Comparison of ENCODE assay signal across 1 cellular context in the genomic region with DNA sequence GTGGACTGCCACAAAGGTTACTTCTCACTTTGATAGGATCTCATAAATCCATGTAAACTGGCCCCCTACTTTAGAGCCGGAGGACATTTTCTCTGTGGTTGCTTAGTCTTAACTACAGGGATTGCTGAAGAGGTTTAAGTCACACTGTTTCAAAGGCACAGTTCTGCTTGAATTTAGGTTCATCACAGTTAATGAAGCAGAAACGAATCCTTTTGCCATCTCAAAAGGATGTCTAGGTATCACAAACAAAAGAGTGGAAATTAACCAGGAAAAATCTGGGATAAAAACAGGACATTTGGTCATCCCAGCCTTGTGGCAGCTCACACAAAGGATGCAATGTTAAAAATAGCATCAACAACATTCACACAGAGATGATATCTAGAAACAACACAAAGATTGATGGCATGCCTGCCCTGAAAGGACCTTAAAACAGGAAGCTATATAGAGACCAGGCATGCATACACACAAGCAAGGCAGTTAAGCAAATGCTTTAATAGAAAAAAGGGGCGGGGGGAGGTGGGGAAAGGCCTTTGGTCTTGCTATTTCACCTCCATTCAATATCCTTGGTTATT.
TF ChIP-seq lines count a peak whose summit lies in the region.

No MANE protein-coding gene starts in this region.

TF ChIP-seq in HEK293, 187 proteins besides CTCF, POLR2A, EP300 and RAD21 (continued from another document):
- TF ChIP-seq, protein P1, sequence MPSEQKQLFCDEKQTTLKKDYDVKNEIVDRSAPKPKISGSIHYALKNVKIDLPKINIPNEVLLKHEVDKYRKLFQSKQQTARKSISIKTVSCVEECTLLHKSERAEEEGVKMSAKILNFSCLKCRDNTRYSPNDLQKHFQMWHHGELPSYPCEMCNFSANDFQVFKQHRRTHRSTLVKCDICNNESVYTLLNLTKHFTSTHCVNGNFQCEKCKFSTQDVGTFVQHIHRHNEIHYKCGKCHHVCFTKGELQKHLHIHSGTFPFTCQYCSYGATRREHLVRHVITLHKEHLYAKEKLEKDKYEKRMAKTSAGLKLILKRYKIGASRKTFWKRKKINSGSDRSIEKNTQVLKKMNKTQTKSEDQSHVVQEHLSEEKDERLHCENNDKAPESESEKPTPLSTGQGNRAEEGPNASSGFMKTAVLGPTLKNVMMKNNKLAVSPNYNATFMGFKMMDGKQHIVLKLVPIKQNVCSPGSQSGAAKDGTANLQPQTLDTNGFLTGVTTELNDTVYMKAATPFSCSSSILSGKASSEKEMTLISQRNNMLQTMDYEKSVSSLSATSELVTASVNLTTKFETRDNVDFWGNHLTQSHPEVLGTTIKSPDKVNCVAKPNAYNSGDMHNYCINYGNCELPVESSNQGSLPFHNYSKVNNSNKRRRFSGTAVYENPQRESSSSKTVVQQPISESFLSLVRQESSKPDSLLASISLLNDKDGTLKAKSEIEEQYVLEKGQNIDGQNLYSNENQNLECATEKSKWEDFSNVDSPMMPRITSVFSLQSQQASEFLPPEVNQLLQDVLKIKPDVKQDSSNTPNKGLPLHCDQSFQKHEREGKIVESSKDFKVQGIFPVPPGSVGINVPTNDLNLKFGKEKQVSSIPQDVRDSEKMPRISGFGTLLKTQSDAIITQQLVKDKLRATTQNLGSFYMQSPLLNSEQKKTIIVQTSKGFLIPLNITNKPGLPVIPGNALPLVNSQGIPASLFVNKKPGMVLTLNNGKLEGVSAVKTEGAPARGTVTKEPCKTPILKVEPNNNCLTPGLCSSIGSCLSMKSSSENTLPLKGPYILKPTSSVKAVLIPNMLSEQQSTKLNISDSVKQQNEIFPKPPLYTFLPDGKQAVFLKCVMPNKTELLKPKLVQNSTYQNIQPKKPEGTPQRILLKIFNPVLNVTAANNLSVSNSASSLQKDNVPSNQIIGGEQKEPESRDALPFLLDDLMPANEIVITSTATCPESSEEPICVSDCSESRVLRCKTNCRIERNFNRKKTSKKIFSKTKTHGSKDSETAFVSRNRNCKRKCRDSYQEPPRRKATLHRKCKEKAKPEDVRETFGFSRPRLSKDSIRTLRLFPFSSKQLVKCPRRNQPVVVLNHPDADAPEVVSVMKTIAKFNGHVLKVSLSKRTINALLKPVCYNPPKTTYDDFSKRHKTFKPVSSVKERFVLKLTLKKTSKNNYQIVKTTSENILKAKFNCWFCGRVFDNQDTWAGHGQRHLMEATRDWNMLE (tag by site-specific recombination; conservative IDR thresholded peaks at IDR 0.05; ENCODE audit: low read depth): no peak
- TF ChIP-seq ZFP41 (tag by site-specific recombination; IDR thresholded peaks at IDR 0.05; ENCODE audit: borderline replicate concordance): no peak
- TF ChIP-seq, protein P2, sequence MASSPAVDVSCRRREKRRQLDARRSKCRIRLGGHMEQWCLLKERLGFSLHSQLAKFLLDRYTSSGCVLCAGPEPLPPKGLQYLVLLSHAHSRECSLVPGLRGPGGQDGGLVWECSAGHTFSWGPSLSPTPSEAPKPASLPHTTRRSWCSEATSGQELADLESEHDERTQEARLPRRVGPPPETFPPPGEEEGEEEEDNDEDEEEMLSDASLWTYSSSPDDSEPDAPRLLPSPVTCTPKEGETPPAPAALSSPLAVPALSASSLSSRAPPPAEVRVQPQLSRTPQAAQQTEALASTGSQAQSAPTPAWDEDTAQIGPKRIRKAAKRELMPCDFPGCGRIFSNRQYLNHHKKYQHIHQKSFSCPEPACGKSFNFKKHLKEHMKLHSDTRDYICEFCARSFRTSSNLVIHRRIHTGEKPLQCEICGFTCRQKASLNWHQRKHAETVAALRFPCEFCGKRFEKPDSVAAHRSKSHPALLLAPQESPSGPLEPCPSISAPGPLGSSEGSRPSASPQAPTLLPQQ (tag by site-specific recombination; IDR thresholded peaks at IDR 0.05): peak; percentile 76
- TF ChIP-seq YY2 (tag by site-specific recombination; IDR thresholded peaks at IDR 0.05): no peak
- TF ChIP-seq, protein P3, sequence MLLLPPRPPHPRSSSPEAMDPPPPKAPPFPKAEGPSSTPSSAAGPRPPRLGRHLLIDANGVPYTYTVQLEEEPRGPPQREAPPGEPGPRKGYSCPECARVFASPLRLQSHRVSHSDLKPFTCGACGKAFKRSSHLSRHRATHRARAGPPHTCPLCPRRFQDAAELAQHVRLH (tag by site-specific recombination; IDR thresholded peaks at IDR 0.05): no peak
- TF ChIP-seq KLF10 (tag by site-specific recombination; IDR thresholded peaks at IDR 0.05): no peak
- no peak for TF ChIP-seq ZNF544 (tag by site-specific recombination; IDR thresholded peaks at IDR 0.05)
- TF ChIP-seq, protein P4, sequence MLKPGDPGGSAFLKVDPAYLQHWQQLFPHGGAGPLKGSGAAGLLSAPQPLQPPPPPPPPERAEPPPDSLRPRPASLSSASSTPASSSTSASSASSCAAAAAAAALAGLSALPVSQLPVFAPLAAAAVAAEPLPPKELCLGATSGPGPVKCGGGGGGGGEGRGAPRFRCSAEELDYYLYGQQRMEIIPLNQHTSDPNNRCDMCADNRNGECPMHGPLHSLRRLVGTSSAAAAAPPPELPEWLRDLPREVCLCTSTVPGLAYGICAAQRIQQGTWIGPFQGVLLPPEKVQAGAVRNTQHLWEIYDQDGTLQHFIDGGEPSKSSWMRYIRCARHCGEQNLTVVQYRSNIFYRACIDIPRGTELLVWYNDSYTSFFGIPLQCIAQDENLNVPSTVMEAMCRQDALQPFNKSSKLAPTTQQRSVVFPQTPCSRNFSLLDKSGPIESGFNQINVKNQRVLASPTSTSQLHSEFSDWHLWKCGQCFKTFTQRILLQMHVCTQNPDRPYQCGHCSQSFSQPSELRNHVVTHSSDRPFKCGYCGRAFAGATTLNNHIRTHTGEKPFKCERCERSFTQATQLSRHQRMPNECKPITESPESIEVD (tag by site-specific recombination; IDR thresholded peaks at IDR 0.05): 0 out of 2 replicates have a peak, but pooled peaks have one; percentile 26
- TF ChIP-seq, protein P5, sequence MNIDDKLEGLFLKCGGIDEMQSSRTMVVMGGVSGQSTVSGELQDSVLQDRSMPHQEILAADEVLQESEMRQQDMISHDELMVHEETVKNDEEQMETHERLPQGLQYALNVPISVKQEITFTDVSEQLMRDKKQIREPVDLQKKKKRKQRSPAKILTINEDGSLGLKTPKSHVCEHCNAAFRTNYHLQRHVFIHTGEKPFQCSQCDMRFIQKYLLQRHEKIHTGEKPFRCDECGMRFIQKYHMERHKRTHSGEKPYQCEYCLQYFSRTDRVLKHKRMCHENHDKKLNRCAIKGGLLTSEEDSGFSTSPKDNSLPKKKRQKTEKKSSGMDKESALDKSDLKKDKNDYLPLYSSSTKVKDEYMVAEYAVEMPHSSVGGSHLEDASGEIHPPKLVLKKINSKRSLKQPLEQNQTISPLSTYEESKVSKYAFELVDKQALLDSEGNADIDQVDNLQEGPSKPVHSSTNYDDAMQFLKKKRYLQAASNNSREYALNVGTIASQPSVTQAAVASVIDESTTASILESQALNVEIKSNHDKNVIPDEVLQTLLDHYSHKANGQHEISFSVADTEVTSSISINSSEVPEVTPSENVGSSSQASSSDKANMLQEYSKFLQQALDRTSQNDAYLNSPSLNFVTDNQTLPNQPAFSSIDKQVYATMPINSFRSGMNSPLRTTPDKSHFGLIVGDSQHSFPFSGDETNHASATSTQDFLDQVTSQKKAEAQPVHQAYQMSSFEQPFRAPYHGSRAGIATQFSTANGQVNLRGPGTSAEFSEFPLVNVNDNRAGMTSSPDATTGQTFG (tag by site-specific recombination; IDR thresholded peaks at IDR 0.05; ENCODE audit: borderline replicate concordance): no peak
- TF ChIP-seq ZNF2 (tag by site-specific recombination; IDR thresholded peaks at IDR 0.05): 0 out of 2 replicates have a peak, but pooled peaks have one; percentile 13
- TF ChIP-seq ZNF211 (tag by site-specific recombination; IDR thresholded peaks at IDR 0.05; ENCODE audit: low read depth): no peak
- TF ChIP-seq IKZF3 (tag by site-specific recombination; IDR thresholded peaks at IDR 0.05): peak; percentile 77
- TF ChIP-seq, protein P6, sequence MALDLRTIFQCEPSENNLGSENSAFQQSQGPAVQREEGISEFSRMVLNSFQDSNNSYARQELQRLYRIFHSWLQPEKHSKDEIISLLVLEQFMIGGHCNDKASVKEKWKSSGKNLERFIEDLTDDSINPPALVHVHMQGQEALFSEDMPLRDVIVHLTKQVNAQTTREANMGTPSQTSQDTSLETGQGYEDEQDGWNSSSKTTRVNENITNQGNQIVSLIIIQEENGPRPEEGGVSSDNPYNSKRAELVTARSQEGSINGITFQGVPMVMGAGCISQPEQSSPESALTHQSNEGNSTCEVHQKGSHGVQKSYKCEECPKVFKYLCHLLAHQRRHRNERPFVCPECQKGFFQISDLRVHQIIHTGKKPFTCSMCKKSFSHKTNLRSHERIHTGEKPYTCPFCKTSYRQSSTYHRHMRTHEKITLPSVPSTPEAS (tag by site-specific recombination; IDR thresholded peaks at IDR 0.05): no peak
- peak; percentile 60; the same call in 1 of the 2 replicates for TF ChIP-seq ZNF843 (tag by site-specific recombination; IDR thresholded peaks at IDR 0.05)
- TF ChIP-seq, protein P7, sequence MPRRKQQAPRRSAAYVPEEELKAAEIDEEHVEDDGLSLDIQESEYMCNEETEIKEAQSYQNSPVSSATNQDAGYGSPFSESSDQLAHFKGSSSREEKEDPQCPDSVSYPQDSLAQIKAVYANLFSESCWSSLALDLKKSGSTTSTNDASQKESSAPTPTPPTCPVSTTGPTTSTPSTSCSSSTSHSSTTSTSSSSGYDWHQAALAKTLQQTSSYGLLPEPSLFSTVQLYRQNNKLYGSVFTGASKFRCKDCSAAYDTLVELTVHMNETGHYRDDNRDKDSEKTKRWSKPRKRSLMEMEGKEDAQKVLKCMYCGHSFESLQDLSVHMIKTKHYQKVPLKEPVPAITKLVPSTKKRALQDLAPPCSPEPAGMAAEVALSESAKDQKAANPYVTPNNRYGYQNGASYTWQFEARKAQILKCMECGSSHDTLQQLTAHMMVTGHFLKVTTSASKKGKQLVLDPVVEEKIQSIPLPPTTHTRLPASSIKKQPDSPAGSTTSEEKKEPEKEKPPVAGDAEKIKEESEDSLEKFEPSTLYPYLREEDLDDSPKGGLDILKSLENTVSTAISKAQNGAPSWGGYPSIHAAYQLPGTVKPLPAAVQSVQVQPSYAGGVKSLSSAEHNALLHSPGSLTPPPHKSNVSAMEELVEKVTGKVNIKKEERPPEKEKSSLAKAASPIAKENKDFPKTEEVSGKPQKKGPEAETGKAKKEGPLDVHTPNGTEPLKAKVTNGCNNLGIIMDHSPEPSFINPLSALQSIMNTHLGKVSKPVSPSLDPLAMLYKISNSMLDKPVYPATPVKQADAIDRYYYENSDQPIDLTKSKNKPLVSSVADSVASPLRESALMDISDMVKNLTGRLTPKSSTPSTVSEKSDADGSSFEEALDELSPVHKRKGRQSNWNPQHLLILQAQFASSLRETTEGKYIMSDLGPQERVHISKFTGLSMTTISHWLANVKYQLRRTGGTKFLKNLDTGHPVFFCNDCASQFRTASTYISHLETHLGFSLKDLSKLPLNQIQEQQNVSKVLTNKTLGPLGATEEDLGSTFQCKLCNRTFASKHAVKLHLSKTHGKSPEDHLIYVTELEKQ (tag by site-specific recombination; IDR thresholded peaks at IDR 0.05; ENCODE audit: borderline replicate concordance): no peak
- TF ChIP-seq ZNF37A (tag by site-specific recombination; IDR thresholded peaks at IDR 0.05): no peak
- no peak for TF ChIP-seq ZSCAN30 (tag by site-specific recombination; IDR thresholded peaks at IDR 0.05)
- no peak for TF ChIP-seq HOXD13 (CRISPR knock-in tag; IDR thresholded peaks at IDR 0.05; ENCODE audit: borderline replicate concordance)
- TF ChIP-seq, protein P8, sequence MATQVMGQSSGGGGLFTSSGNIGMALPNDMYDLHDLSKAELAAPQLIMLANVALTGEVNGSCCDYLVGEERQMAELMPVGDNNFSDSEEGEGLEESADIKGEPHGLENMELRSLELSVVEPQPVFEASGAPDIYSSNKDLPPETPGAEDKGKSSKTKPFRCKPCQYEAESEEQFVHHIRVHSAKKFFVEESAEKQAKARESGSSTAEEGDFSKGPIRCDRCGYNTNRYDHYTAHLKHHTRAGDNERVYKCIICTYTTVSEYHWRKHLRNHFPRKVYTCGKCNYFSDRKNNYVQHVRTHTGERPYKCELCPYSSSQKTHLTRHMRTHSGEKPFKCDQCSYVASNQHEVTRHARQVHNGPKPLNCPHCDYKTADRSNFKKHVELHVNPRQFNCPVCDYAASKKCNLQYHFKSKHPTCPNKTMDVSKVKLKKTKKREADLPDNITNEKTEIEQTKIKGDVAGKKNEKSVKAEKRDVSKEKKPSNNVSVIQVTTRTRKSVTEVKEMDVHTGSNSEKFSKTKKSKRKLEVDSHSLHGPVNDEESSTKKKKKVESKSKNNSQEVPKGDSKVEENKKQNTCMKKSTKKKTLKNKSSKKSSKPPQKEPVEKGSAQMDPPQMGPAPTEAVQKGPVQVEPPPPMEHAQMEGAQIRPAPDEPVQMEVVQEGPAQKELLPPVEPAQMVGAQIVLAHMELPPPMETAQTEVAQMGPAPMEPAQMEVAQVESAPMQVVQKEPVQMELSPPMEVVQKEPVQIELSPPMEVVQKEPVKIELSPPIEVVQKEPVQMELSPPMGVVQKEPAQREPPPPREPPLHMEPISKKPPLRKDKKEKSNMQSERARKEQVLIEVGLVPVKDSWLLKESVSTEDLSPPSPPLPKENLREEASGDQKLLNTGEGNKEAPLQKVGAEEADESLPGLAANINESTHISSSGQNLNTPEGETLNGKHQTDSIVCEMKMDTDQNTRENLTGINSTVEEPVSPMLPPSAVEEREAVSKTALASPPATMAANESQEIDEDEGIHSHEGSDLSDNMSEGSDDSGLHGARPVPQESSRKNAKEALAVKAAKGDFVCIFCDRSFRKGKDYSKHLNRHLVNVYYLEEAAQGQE (tag by site-specific recombination; IDR thresholded peaks at IDR 0.05): no peak
- TF ChIP-seq ZNF155 (tag by site-specific recombination; IDR thresholded peaks at IDR 0.05): no peak
- 0 out of 2 replicates have a peak, but pooled peaks have one; percentile 4 for TF ChIP-seq GFI1B (tag by site-specific recombination; IDR thresholded peaks at IDR 0.05)
- TF ChIP-seq ZFP69B (tag by site-specific recombination; IDR thresholded peaks at IDR 0.05): 0 out of 2 replicates have a peak, but pooled peaks have one; percentile 61
- TF ChIP-seq ZNF660 (tag by site-specific recombination; IDR thresholded peaks at IDR 0.05): 0 out of 2 replicates have a peak, but pooled peaks have one; percentile 21
